16 cellular contexts compared by ENCODE assay signal in genomic region chr3:13682331-13683013, GRCh38.
DNase-seq lines count a peak whose midpoint lies in the region; ATAC-seq, FAIRE-seq and TF ChIP-seq lines count a peak whose summit lies in the region.
"Had no signal": no experiment of that assay in that cellular context is flagged by ENCODE, and none has a peak within 500 bp of the region (broad histone marks: within the 10 kb centered on the region; RNA-seq: fewer than 3 reads in every experiment).

No MANE protein-coding gene starts in this region.

- H2AFZ ChIP-seq in neural progenitor cell (replicated peaks), result no peak overlapping the region
- H2AFZ ChIP-seq: GM23338 had no signal

- H3K4me3 ChIP-seq in Caco-2 (ENCODE audit: low read depth, low read length) (no peak overlapping the region), neural progenitor cell (no peak overlapping the region)
- H3K4me3 ChIP-seq: BLaER1, GM12878, GM23338, HAP-1 had no signal

- no peaks in the 10 kb centered on the region for H3K36me3 Mint-ChIP-seq in Caco-2 (ENCODE audit: insufficient read depth, unreplicated experiment)
- H3K36me3 Mint-ChIP-seq in endothelial cell (ENCODE audit: low read depth, unreplicated experiment), result peaks cover 6% of the 10 kb centered on the region
- H3K36me3 Mint-ChIP-seq in neural progenitor cell, result no peaks in the 10 kb centered on the region
- H3K36me3 Mint-ChIP-seq in activated T-helper 1 cell treated with anti-CD3 and anti-CD28 coated beads, Interleukin-12 subunit alpha, Interleukin-12 subunit beta, Interleukin-2, Interleukin-4 antibody, amounts not matched to agents 30 ng/mL and 10 ng/mL and 1 ng/mL, durations not matched to agents 14 hours and 24 hours and 36 hours (ENCODE audit: low read depth), result no peaks in the 10 kb centered on the region
- H3K36me3 Mint-ChIP-seq: CD8-positive, alpha-beta memory T cell had no signal

- peaks cover 15% of the 10 kb centered on the region for H3K27me3 Mint-ChIP-seq in Caco-2 (ENCODE audit: insufficient read depth, unreplicated experiment)
- peaks cover 10% of the 10 kb centered on the region for H3K27me3 Mint-ChIP-seq in endothelial cell (ENCODE audit: unreplicated experiment)
- H3K27me3 Mint-ChIP-seq in neural progenitor cell (ENCODE audit: insufficient read depth, low read depth), result peaks cover 13% of the 10 kb centered on the region
- H3K27me3 Mint-ChIP-seq in activated T-helper 1 cell treated with anti-CD3 and anti-CD28 coated beads, Interleukin-12 subunit alpha, Interleukin-12 subunit beta, Interleukin-2, Interleukin-4 antibody, amounts not matched to agents 30 ng/mL and 10 ng/mL and 1 ng/mL, durations not matched to agents 14 hours and 24 hours and 36 hours (ENCODE audit: insufficient read depth), result peaks cover 1% of the 10 kb centered on the region

- no peaks in the 10 kb centered on the region for H3K4me1 ChIP-seq in Caco-2
- peaks cover 11% of the 10 kb centered on the region for H3K4me1 ChIP-seq in neural progenitor cell
- H3K4me1 ChIP-seq: HAP-1 had no signal

- TF ChIP-seq CTCF in Caco-2 (IDR thresholded peaks at IDR 0.05; ENCODE audit: insufficient read depth in 1 of 2, low read depth in 1 of 2, low read length in 1 of 2, severe bottlenecking in 1 of 2, unreplicated experiment in 1 of 2) (no peak), endothelial cell (IDR thresholded peaks at IDR 0.05; ENCODE audit: unreplicated experiment) (no peak), neural progenitor cell (IDR thresholded peaks at IDR 0.05) (no peak)

- peak overlapping the region; percentile 6 for H3K27ac Mint-ChIP-seq in Caco-2 (ENCODE audit: unreplicated experiment)
- peak overlapping the region; percentile 40 for H3K27ac Mint-ChIP-seq in endothelial cell (ENCODE audit: unreplicated experiment)
- peak overlapping the region; percentile 86 for H3K27ac Mint-ChIP-seq in neural progenitor cell
- no peak overlapping the region for H3K27ac Mint-ChIP-seq in activated T-helper 1 cell treated with anti-CD3 and anti-CD28 coated beads, Interleukin-12 subunit alpha, Interleukin-12 subunit beta, Interleukin-2, Interleukin-4 antibody, amounts not matched to agents 30 ng/mL and 10 ng/mL and 1 ng/mL, durations not matched to agents 14 hours and 24 hours and 36 hours
- H3K27ac Mint-ChIP-seq: GM23338 had no signal

- intact Hi-C loops in Caco-2 (cut with micrococcal nuclease; ENCODE audit: unreplicated experiment), result no loop called here
- intact Hi-C loops in activated T-helper 1 cell treated with anti-CD3 and anti-CD28 coated beads, Interleukin-12 subunit alpha, Interleukin-12 subunit beta, Interleukin-2, Interleukin-4 antibody, amounts not matched to agents 30 ng/mL and 10 ng/mL and 1 ng/mL, durations not matched to agents 14 hours and 24 hours and 36 hours (cut with micrococcal nuclease), result no loop called here

- H4K20me1 ChIP-seq in neural progenitor cell (ENCODE audit: low read depth), result no peaks in the 10 kb centered on the region
- H4K20me1 ChIP-seq: BLaER1 had no signal

- CTCF ChIA-PET in Caco-2 (lab: Charles Lee), result no interaction called here

- FAIRE-seq in HTR-8/SVneo (lab: Jason Lieb, UNC), result peak; percentile 72
- FAIRE-seq: GM12878, HepG2 had no signal

- H3K27me3 ChIP-seq in Caco-2 (replicated peaks; ENCODE audit: control insufficient read depth, insufficient read depth, low read length), result peaks cover 2% of the 10 kb centered on the region
- H3K27me3 ChIP-seq in neural progenitor cell, result no peaks in the 10 kb centered on the region
- H3K27me3 ChIP-seq: BLaER1 had no signal

- H3K4me2 ChIP-seq in neural progenitor cell, result no peak overlapping the region
- H3K4me2 ChIP-seq: BLaER1, GM23338 had no signal

- H3K9me3 Mint-ChIP-seq in Caco-2 (ENCODE audit: unreplicated experiment) (no peaks in the 10 kb centered on the region), endothelial cell (ENCODE audit: unreplicated experiment) (no peaks in the 10 kb centered on the region), neural progenitor cell (no peaks in the 10 kb centered on the region)
- H3K9me3 Mint-ChIP-seq in activated T-helper 1 cell treated with anti-CD3 and anti-CD28 coated beads, Interleukin-12 subunit alpha, Interleukin-12 subunit beta, Interleukin-2, Interleukin-4 antibody, amounts not matched to agents 30 ng/mL and 10 ng/mL and 1 ng/mL, durations not matched to agents 14 hours and 24 hours and 36 hours, result no peaks in the 10 kb centered on the region
- H3K9me3 Mint-ChIP-seq: CD8-positive, alpha-beta memory T cell; GM23338 had no signal

- H3K36me3 ChIP-seq in Caco-2 (ENCODE audit: control insufficient read depth, insufficient read depth, low read length), result no peaks in the 10 kb centered on the region
- H3K36me3 ChIP-seq in neural progenitor cell, result no peaks in the 10 kb centered on the region
- H3K36me3 ChIP-seq: BLaER1, HAP-1 had no signal

- no peak overlapping the region for H3K27ac ChIP-seq in neural progenitor cell
- H3K27ac ChIP-seq: BLaER1 had no signal

- H3K4me3 Mint-ChIP-seq in Caco-2 (ENCODE audit: unreplicated experiment) (no peak overlapping the region), endothelial cell (ENCODE audit: unreplicated experiment) (no peak overlapping the region), neural progenitor cell (peak overlapping the region; percentile 8)
- H3K4me3 Mint-ChIP-seq in activated T-helper 1 cell treated with anti-CD3 and anti-CD28 coated beads, Interleukin-12 subunit alpha, Interleukin-12 subunit beta, Interleukin-2, Interleukin-4 antibody, amounts not matched to agents 30 ng/mL and 10 ng/mL and 1 ng/mL, durations not matched to agents 14 hours and 24 hours and 36 hours, result no peak overlapping the region
- H3K4me3 Mint-ChIP-seq: CD8-positive, alpha-beta memory T cell; GM23338 had no signal

- no peak for ATAC-seq in GM19395 (IDR thresholded peaks at IDR 0.05; ENCODE audit: unreplicated experiment)
- ATAC-seq: GM12878, GM23338, HepG2 had no signal

- no peak for DNase-seq in Caco-2
- DNase-seq in HTR-8/SVneo (ENCODE audit: insufficient read length, low spot score), result no peak
- no peak for DNase-seq in endothelial cell (ENCODE audit: low spot score)
- no peak for DNase-seq in neural progenitor cell (ENCODE audit: low spot score)
- DNase-seq in SKM-1 (lab: John Stamatoyannopoulos, UW; ENCODE audit: unreplicated experiment), result no peak
- DNase-seq in activated T-helper 1 cell treated with anti-CD3 and anti-CD28 coated beads, Interleukin-12 subunit alpha, Interleukin-12 subunit beta, Interleukin-2, Interleukin-4 antibody, amounts not matched to agents 30 ng/mL and 10 ng/mL and 1 ng/mL, durations not matched to agents 14 hours and 24 hours and 36 hours (ENCODE audit: low spot score), result no peak
- DNase-seq: 8988T; AML-193; CD8-positive, alpha-beta memory T cell; DMS 273 treated with DMSO at 0.1 percent for 48 hours had no signal

- H3F3A ChIP-seq in neural progenitor cell (ENCODE audit: low read depth), result peaks cover under 1% of the 10 kb centered on the region

- POLR2A ChIA-PET in Caco-2 (lab: Charles Lee), result no interaction called here

- no TSS peak for BruUV-seq in Caco-2 (replicated peaks; lab: Mats Ljungman, UMichigan)

- no peaks in the 10 kb centered on the region for H3K79me2 ChIP-seq in neural progenitor cell (ENCODE audit: low read depth)

- no peaks in the 10 kb centered on the region for H3K4me1 Mint-ChIP-seq in Caco-2 (ENCODE audit: low read depth, unreplicated experiment)
- no peaks in the 10 kb centered on the region for H3K4me1 Mint-ChIP-seq in endothelial cell (ENCODE audit: unreplicated experiment)
- peaks cover 33% of the 10 kb centered on the region for H3K4me1 Mint-ChIP-seq in neural progenitor cell
- H3K4me1 Mint-ChIP-seq in activated T-helper 1 cell treated with anti-CD3 and anti-CD28 coated beads, Interleukin-12 subunit alpha, Interleukin-12 subunit beta, Interleukin-2, Interleukin-4 antibody, amounts not matched to agents 30 ng/mL and 10 ng/mL and 1 ng/mL, durations not matched to agents 14 hours and 24 hours and 36 hours (ENCODE audit: low read depth), result no peaks in the 10 kb centered on the region
- H3K4me1 Mint-ChIP-seq: CD8-positive, alpha-beta memory T cell had no signal

- H3K9me3 ChIP-seq in Caco-2 (no peaks in the 10 kb centered on the region), neural progenitor cell (ENCODE audit: low read depth) (no peaks in the 10 kb centered on the region)
- H3K9me3 ChIP-seq: BLaER1, HAP-1 had no signal

- no peak overlapping the region for H3K9ac ChIP-seq in neural progenitor cell
- H3K9ac ChIP-seq: BLaER1 had no signal
